Comparison of ENCODE assay signal across 20 cellular contexts in genomic region chr4:150318971-150319370, GRCh38.
"Had no signal": no experiment of that assay in that cellular context is flagged by ENCODE, and none has a peak within 500 bp of the region (broad histone marks: within the 10 kb centered on the region; RNA-seq: fewer than 3 reads in every experiment).

No MANE protein-coding gene starts in this region.

- H3K27me3 Mint-ChIP-seq: dendritic cell treated with granulocyte-macrophage colony-stimulating factor and Interleukin-4, amounts not matched to agents 40 ng/mL and 50 ng/mL, for 4 days; effector memory CD8-positive, alpha-beta T cell; naive thymus-derived CD8-positive, alpha-beta T cell; stimulated activated naive CD8-positive, alpha-beta T cell treated with anti-CD3 and anti-CD28 coated beads, Interleukin-15, Interleukin-2, amounts not matched to agents 100 ng/mL and 50 ng/mL, for 24 hours had no signal

- FAIRE-seq: islet of Langerhans had no signal

- H3K79me2 ChIP-seq: hepatocyte had no signal

- H3K4me3 Mint-ChIP-seq: dendritic cell treated with granulocyte-macrophage colony-stimulating factor and Interleukin-4, amounts not matched to agents 40 ng/mL and 50 ng/mL, for 4 days; effector memory CD8-positive, alpha-beta T cell; naive thymus-derived CD8-positive, alpha-beta T cell; stimulated activated effector memory CD8-positive, alpha-beta T cell treated with anti-CD3 and anti-CD28 coated beads, Interleukin-12 subunit alpha, Interleukin-12 subunit beta, amount 100 ng/mL, for 72 hours; stimulated activated naive CD8-positive, alpha-beta T cell treated with anti-CD3 and anti-CD28 coated beads, Interleukin-15, Interleukin-2, amounts not matched to agents 100 ng/mL and 50 ng/mL, for 24 hours had no signal

- DNase-seq: effector memory CD8-positive, alpha-beta T cell; foreskin keratinocyte; head of caudate nucleus; kidney glomerular epithelial cell; mucosa of descending colon; naive thymus-derived CD8-positive, alpha-beta T cell; psoas muscle; retina; right lobe of liver; stimulated activated CD4-positive, alpha-beta T cell treated with anti-CD3 and anti-CD28 coated beads, Interleukin-4, amount 100 ng/mL, for 1 hour; stimulated activated CD8-positive, alpha-beta memory T cell treated with anti-CD3 and anti-CD28 coated beads, Interleukin-4, amount 100 ng/mL, for 48 hours; upper lobe of right lung had no signal

- H3K27ac Mint-ChIP-seq: dendritic cell treated with granulocyte-macrophage colony-stimulating factor and Interleukin-4, amounts not matched to agents 40 ng/mL and 50 ng/mL, for 4 days; effector memory CD8-positive, alpha-beta T cell; stimulated activated effector memory CD8-positive, alpha-beta T cell treated with anti-CD3 and anti-CD28 coated beads, Interleukin-12 subunit alpha, Interleukin-12 subunit beta, amount 100 ng/mL, for 72 hours; stimulated activated naive CD8-positive, alpha-beta T cell treated with anti-CD3 and anti-CD28 coated beads, Interleukin-15, Interleukin-2, amounts not matched to agents 100 ng/mL and 50 ng/mL, for 24 hours had no signal

- ATAC-seq: effector memory CD8-positive, alpha-beta T cell; foreskin keratinocyte; mucosa of descending colon; naive thymus-derived CD8-positive, alpha-beta T cell; psoas muscle; stimulated activated effector memory CD8-positive, alpha-beta T cell treated with anti-CD3 and anti-CD28 coated beads, Interleukin-12 subunit alpha, Interleukin-12 subunit beta, amount 100 ng/mL, for 72 hours; upper lobe of right lung had no signal

- H3K27me3 ChIP-seq: foreskin keratinocyte, hepatocyte, neutrophil, right lobe of liver, tibial nerve, upper lobe of right lung, vagina had no signal

- H3K9me3 Mint-ChIP-seq: dendritic cell treated with granulocyte-macrophage colony-stimulating factor and Interleukin-4, amounts not matched to agents 40 ng/mL and 50 ng/mL, for 4 days; effector memory CD8-positive, alpha-beta T cell; naive thymus-derived CD8-positive, alpha-beta T cell; stimulated activated effector memory CD8-positive, alpha-beta T cell treated with anti-CD3 and anti-CD28 coated beads, Interleukin-12 subunit alpha, Interleukin-12 subunit beta, amount 100 ng/mL, for 72 hours; stimulated activated naive CD8-positive, alpha-beta T cell treated with anti-CD3 and anti-CD28 coated beads, Interleukin-15, Interleukin-2, amounts not matched to agents 100 ng/mL and 50 ng/mL, for 24 hours had no signal

- H3K9me3 ChIP-seq: mucosa of descending colon, neutrophil, psoas muscle, right lobe of liver, tibial nerve, upper lobe of right lung, vagina had no signal

- H3K27ac ChIP-seq: foreskin keratinocyte, hepatocyte, neutrophil, psoas muscle, right lobe of liver, tibial nerve, upper lobe of right lung, vagina had no signal

- H3K4me2 ChIP-seq: hepatocyte had no signal

- H3K4me1 ChIP-seq: foreskin keratinocyte, psoas muscle, right lobe of liver, tibial nerve, upper lobe of right lung, vagina had no signal

- H3K4me3 ChIP-seq: hepatocyte, mucosa of descending colon, psoas muscle, right lobe of liver, tibial nerve, upper lobe of right lung, vagina had no signal

- H2AFZ ChIP-seq: hepatocyte had no signal

- H3K36me3 ChIP-seq: neutrophil, right lobe of liver, tibial nerve, upper lobe of right lung, vagina had no signal
